8 cellular contexts compared by ENCODE assay signal in genomic region chr17:17495448-17496188, GRCh38. TPM values are rescaled to one million over a fixed set of nuclear protein-coding genes. Genes with fewer than 3 reads are reported as not detected.
DNase-seq lines count a peak whose midpoint lies in the region; ATAC-seq, FAIRE-seq and TF ChIP-seq lines count a peak whose summit lies in the region.

No MANE protein-coding gene starts in this region.

- peak overlapping the region; percentile 25 for H3K4me3 ChIP-seq in bronchial epithelial cell (ENCODE audit: low read depth, low read length)

- CTCF ChIA-PET in GM10248 (lab: Yijun Ruan, JAX): interaction anchor here (1.4 to 5.2 kb wide), 23 partner anchors 11 to 538 kb away, joined by 3 to 82 read pairs (median 6); no protein-coding TSS in a partner anchor

- FAIRE-seq in bronchial epithelial cell (lab: Jason Lieb, UNC): no peak

- TF ChIP-seq CTCF in GM10248 (IDR thresholded peaks at IDR 0.05; ENCODE audit: control extremely low read depth, extremely low read depth, low read depth, missing control alignments): no peak
- TF ChIP-seq CTCF in bronchial epithelial cell (IDR thresholded peaks at IDR 0.05; ENCODE audit: insufficient read depth, low read length, severe bottlenecking): no peak

- DNase-seq in GM10248 (ENCODE audit: extremely low spot score) (peak; percentile 57), NCI-H69 (lab: John Stamatoyannopoulos, UW) (peak; percentile 56), bronchial epithelial cell (ENCODE audit: low read depth) (peak; percentile 8), kidney tubule cell (ENCODE audit: low spot score) (peak; percentile 28), pons (ENCODE audit: low spot score) (no peak), D341Med (ENCODE audit: low spot score) (no peak)
- peak; percentile 25 for DNase-seq in stimulated activated CD4-positive, alpha-beta T cell treated with anti-CD3 and anti-CD28 coated beads, Interleukin-4, amount 100 ng/mL, for 24 hours

- peaks cover 1% of the 10 kb centered on the region for H3K27me3 ChIP-seq in bronchial epithelial cell (ENCODE audit: control insufficient read depth, insufficient read depth, low read length)

- no peak for ATAC-seq in GM19397 (IDR thresholded peaks at IDR 0.05; ENCODE audit: unreplicated experiment)

- POLR2A ChIA-PET in GM10248 (lab: Yijun Ruan, JAX): interaction anchor here (0.6 kb wide), 1 partner anchor 9 kb away, joined by 3 read pairs; no protein-coding TSS in a partner anchor

- peaks cover 5% of the 10 kb centered on the region for H3K36me3 ChIP-seq in bronchial epithelial cell (ENCODE audit: control insufficient read depth, insufficient read depth, low read length)

RNA-seq across cellular contexts. Expression of gene RASD1, which starts 0.6 kb away (rescaled TPM):
- 0.26 and 0.38 TPM in 2 replicates for total RNA-seq in bronchial epithelial cell

RNA-seq across cellular contexts. Expression of gene MED9, which starts 18.8 kb away (rescaled TPM):
- total RNA-seq in bronchial epithelial cell: 7.2 and 8.4 TPM in 2 replicates

Comparison
In these comparisons a context has a peak if more than half of its experiments do, and no peak if none do; other contexts are left out.
1. DNase-seq: peak in GM10248 (single experiment), NCI-H69 (single experiment), bronchial epithelial cell (single experiment), kidney tubule cell (single experiment) and stimulated activated CD4-positive, alpha-beta T cell treated with anti-CD3 and anti-CD28 coated beads, Interleukin-4, amount 100 ng/mL, for 24 hours (single experiment); none in pons (single experiment) and D341Med (single experiment).